ENCODE assay signal across 8 cellular contexts in the genomic region with DNA sequence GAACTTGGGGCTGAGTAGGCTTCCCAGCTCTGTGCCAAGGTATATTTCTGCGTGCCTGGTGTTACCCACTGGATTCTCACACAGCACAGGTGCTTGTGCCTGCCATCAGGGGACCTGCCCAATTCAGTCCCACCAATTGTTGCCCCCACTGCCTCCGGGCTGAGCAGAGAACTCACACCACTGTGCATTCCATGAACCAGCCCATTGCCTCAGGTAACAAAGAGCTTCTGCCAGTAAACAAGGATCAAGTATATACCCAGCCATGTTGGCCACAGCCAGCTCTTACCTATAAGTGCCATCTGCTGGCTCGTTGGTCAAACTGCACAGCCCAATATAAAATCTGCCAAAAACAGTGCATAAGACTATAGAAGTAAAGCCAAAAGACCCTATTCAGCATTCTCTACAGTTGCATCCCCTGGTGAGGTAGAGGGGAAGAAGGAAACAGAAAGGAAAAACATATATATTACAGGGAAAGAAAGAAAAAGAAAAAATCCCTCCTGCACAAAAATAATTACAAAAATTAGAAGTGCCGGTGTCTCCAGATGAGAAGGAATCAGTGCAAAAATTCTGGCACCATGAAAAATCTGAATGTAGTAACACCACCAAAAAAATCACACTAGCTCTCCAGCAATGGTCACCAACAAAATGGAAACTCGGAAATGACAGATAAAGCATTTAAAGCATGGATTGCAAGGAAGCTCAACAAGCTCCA.
A peak's percentile ranks its signal among the peaks of the same experiment; 100 is the strongest.
DNase-seq lines count a peak whose midpoint lies in the region; ATAC-seq, FAIRE-seq and TF ChIP-seq lines count a peak whose summit lies in the region.

No MANE protein-coding gene starts in this region.

- TF ChIP-seq CTCF in GM12874 (IDR thresholded peaks at IDR 0.05; ENCODE audit: insufficient read depth, low read depth, low read length) (peak; percentile 60), WERI-Rb-1 (IDR thresholded peaks at IDR 0.05; ENCODE audit: low read depth, low read length) (peak; percentile 66), keratinocyte (optimal IDR thresholded peaks at IDR 0.05 in 1 of 3, IDR thresholded peaks at IDR 0.05 in 1 of 3, conservative IDR thresholded peaks at IDR 0.05 in 1 of 3; ENCODE audit: extremely low read depth in 1 of 3, insufficient read depth in 2 of 3, low read length in 3 of 3) (peak; percentile 68 to 79 (median 77))

- peak; percentile 68 for TF ChIP-seq RAD21 in Ishikawa (IDR thresholded peaks at IDR 0.05; ENCODE audit: low read depth)

- H2AFZ ChIP-seq in keratinocyte (ENCODE audit: control insufficient read depth, low read length) = no peak overlapping the region

- H3K9me3 ChIP-seq in WERI-Rb-1 (ENCODE audit: severe bottlenecking) = peaks cover 3% of the 10 kb centered on the region
- peaks cover 2% of the 10 kb centered on the region for H3K9me3 ChIP-seq in keratinocyte (ENCODE audit: control insufficient read depth, low read depth, low read length)

- no peaks in the 10 kb centered on the region for H3K9me1 ChIP-seq in keratinocyte (ENCODE audit: control insufficient read depth, extremely low read depth, insufficient read depth, low read length)

- H3K27ac ChIP-seq in WERI-Rb-1 (no peak overlapping the region), keratinocyte (ENCODE audit: control insufficient read depth, insufficient read depth, low read length) (no peak overlapping the region)

- no peak overlapping the region for H3K4me3 ChIP-seq in WERI-Rb-1 (ENCODE audit: low read depth, low read length)
- no peak overlapping the region for H3K4me3 ChIP-seq in keratinocyte (ENCODE audit: control insufficient read depth in 2 of 3, extremely low read depth in 1 of 3, insufficient read depth in 2 of 3, low read depth in 1 of 3, low read length in 3 of 3)

- H3K27me3 ChIP-seq in WERI-Rb-1 (ENCODE audit: insufficient read depth, low read depth, severe bottlenecking) (no peaks in the 10 kb centered on the region), keratinocyte (ENCODE audit: control insufficient read depth, extremely low read depth, insufficient read depth, low read length) (no peaks in the 10 kb centered on the region)

- H4K20me1 ChIP-seq in keratinocyte (ENCODE audit: control insufficient read depth, extremely low read depth, insufficient read depth, low read length) = no peaks in the 10 kb centered on the region

- no peaks in the 10 kb centered on the region for H3K79me2 ChIP-seq in keratinocyte (ENCODE audit: control insufficient read depth, insufficient read depth, low read length)

- FAIRE-seq in keratinocyte (lab: Jason Lieb, UNC) = peak; percentile 92

- peak; percentile 89 for ATAC-seq in GM21528 (IDR thresholded peaks at IDR 0.05; ENCODE audit: low FRiP score, unreplicated experiment)

- H3K36me3 ChIP-seq in WERI-Rb-1 = no peaks in the 10 kb centered on the region
- H3K36me3 ChIP-seq in keratinocyte (ENCODE audit: control insufficient read depth in 2 of 2, extremely low read depth in 1 of 2, insufficient read depth in 2 of 2, low read length in 2 of 2) = no peaks in the 10 kb centered on the region

- dilution Hi-C loops in keratinocyte (cut with MboI; ENCODE audit: extremely low pct_ligation_motif_present, low sequenced_read_pairs) = no loop called here

- no peak overlapping the region for H3K9ac ChIP-seq in keratinocyte (ENCODE audit: control insufficient read depth, extremely low read depth, insufficient read depth, low read length)

- no peaks in the 10 kb centered on the region for H3K4me1 ChIP-seq in keratinocyte (ENCODE audit: control insufficient read depth, extremely low read depth, insufficient read depth, low read length)

- no peak for TF ChIP-seq EP300 in Ishikawa (IDR thresholded peaks at IDR 0.05; ENCODE audit: borderline replicate concordance)

- no peak overlapping the region for H3K4me2 ChIP-seq in keratinocyte (ENCODE audit: control insufficient read depth, extremely low read depth, insufficient read depth, low read depth, low read length)

- DNase-seq in WERI-Rb-1 (peak; percentile 38), keratinocyte (ENCODE audit: low read depth, low spot score) (no peak), mucosa of gallbladder (ENCODE audit: low spot score) (no peak)
- no peak for DNase-seq in stimulated activated CD4-positive, alpha-beta T cell treated with anti-CD3 and anti-CD28 coated beads, Interleukin-4, amount 100 ng/mL, for 1 hour
- no peak for DNase-seq in activated CD4-positive, alpha-beta T cell treated with anti-CD3 and anti-CD28 coated beads, Interleukin-2, amount 50 U/mL, for 48 hours

TF ChIP-seq in Ishikawa, 13 proteins besides CTCF, POLR2A, EP300 and RAD21:
- TF ChIP-seq, protein P1, sequence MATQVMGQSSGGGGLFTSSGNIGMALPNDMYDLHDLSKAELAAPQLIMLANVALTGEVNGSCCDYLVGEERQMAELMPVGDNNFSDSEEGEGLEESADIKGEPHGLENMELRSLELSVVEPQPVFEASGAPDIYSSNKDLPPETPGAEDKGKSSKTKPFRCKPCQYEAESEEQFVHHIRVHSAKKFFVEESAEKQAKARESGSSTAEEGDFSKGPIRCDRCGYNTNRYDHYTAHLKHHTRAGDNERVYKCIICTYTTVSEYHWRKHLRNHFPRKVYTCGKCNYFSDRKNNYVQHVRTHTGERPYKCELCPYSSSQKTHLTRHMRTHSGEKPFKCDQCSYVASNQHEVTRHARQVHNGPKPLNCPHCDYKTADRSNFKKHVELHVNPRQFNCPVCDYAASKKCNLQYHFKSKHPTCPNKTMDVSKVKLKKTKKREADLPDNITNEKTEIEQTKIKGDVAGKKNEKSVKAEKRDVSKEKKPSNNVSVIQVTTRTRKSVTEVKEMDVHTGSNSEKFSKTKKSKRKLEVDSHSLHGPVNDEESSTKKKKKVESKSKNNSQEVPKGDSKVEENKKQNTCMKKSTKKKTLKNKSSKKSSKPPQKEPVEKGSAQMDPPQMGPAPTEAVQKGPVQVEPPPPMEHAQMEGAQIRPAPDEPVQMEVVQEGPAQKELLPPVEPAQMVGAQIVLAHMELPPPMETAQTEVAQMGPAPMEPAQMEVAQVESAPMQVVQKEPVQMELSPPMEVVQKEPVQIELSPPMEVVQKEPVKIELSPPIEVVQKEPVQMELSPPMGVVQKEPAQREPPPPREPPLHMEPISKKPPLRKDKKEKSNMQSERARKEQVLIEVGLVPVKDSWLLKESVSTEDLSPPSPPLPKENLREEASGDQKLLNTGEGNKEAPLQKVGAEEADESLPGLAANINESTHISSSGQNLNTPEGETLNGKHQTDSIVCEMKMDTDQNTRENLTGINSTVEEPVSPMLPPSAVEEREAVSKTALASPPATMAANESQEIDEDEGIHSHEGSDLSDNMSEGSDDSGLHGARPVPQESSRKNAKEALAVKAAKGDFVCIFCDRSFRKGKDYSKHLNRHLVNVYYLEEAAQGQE (IDR thresholded peaks at IDR 0.05; ENCODE audit: low read depth) = no peak
- TF ChIP-seq YY1 (IDR thresholded peaks at IDR 0.05; ENCODE audit: low read depth) (no peak), TEAD4 (IDR thresholded peaks at IDR 0.05) (no peak), ZBTB7A (IDR thresholded peaks at IDR 0.05; ENCODE audit: low read depth) (no peak), NFIC (IDR thresholded peaks at IDR 0.05) (no peak), FOXM1 (IDR thresholded peaks at IDR 0.05; ENCODE audit: borderline replicate concordance, low read depth) (no peak), TCF12 (IDR thresholded peaks at IDR 0.05; ENCODE audit: low read depth) (no peak), TAF1 (IDR thresholded peaks at IDR 0.05; ENCODE audit: low read depth) (no peak), EGR1 (IDR thresholded peaks at IDR 0.05) (no peak), CREB1 (IDR thresholded peaks at IDR 0.05; ENCODE audit: low read depth) (no peak), CEBPB (IDR thresholded peaks at IDR 0.05) (no peak)
- TF ChIP-seq, protein P2, sequence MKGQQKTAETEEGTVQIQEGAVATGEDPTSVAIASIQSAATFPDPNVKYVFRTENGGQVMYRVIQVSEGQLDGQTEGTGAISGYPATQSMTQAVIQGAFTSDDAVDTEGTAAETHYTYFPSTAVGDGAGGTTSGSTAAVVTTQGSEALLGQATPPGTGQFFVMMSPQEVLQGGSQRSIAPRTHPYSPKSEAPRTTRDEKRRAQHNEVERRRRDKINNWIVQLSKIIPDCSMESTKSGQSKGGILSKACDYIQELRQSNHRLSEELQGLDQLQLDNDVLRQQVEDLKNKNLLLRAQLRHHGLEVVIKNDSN (IDR thresholded peaks at IDR 0.05) = no peak
- TF ChIP-seq, protein P3, sequence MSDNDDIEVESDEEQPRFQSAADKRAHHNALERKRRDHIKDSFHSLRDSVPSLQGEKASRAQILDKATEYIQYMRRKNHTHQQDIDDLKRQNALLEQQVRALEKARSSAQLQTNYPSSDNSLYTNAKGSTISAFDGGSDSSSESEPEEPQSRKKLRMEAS (IDR thresholded peaks at IDR 0.05) = no peak
